In the genomic region with DNA sequence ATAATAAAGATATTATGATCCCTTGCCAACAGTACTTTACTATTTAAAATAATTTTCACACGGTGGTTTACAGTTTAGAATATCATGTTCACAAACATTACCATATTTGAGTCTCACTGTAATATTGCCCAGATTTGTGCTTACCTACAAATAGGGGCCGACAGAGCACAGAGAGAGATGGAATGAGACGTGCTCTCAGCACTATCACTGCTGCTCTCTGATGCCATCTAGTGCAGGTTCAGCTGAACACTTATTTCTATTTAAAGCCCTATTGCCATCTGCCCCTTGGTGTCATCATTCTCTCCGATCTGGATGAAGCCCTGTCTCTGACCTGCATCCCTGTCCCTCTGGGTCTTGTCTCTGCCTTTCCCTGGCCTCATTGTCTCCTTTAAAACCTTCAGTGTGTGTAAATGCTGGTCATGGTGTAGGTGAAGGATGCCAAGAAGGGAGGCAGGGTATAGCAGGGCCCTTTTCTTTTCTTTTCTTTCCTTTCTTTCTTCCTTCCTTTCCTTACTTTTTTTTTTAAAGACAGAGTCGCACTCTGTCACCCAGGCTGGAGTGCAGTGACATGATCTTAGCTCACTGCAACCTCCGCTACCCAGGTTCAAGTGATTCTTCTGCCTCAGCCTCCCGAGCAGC, we compare ENCODE assay signal across 8 cellular contexts. TPM values are rescaled to one million over a fixed set of nuclear protein-coding genes. Genes with fewer than 3 reads are reported as not detected.
DNase-seq lines count a peak whose midpoint lies in the region; ATAC-seq and TF ChIP-seq lines count a peak whose summit lies in the region.

No MANE protein-coding gene starts in this region.

- no peaks in the 10 kb centered on the region for H3K4me1 ChIP-seq in HAP-1

- TF ChIP-seq CTCF in brain (conservative IDR thresholded peaks at IDR 0.05) = peak; percentile 86 to 87

- H3K36me3 Mint-ChIP-seq in brain = no peaks in the 10 kb centered on the region

- H3K9me3 Mint-ChIP-seq in brain = no peaks in the 10 kb centered on the region

- no peak for ATAC-seq in HG03025 (IDR thresholded peaks at IDR 0.05; ENCODE audit: low FRiP score, unreplicated experiment)

- no peaks in the 10 kb centered on the region for H3K9me3 ChIP-seq in HAP-1

- peak overlapping the region in 4 of 5 experiments; percentile 33 to 80 (median 78) for H3K27ac Mint-ChIP-seq in brain

- DNase-seq in DMS153 treated with DMSO at 0.1 percent for 48 hours (lab: John Stamatoyannopoulos, UW; ENCODE audit: unreplicated experiment) (peak; percentile 92), HAP-1 (ENCODE audit: low spot score in 2 of 2) (peak; percentile 73 to 78), NCI-H2081 treated with DMSO at 0.1 percent for 48 hours (lab: John Stamatoyannopoulos, UW) (peak; percentile 74), T-helper 9 cell (peak; percentile 36), iPS-NIHi7 (ENCODE audit: extremely low spot score) (peak; percentile 72)
- DNase-seq in stimulated activated CD4-positive, alpha-beta T cell treated with anti-CD3 and anti-CD28 coated beads, Interleukin-4, amount 100 ng/mL, for 1 hour = peak; percentile 51

- H3K4me3 ChIP-seq in HAP-1 = no peak overlapping the region

- peaks cover 21% of the 10 kb centered on the region for H3K4me1 Mint-ChIP-seq in brain

- H3K36me3 ChIP-seq in HAP-1 (replicated peaks) = no peaks in the 10 kb centered on the region

- peak overlapping the region; percentile 51 to 77 (median 61) for H3K4me3 Mint-ChIP-seq in brain

- H3K27me3 ChIP-seq in HAP-1 (ENCODE audit: low read depth) = no peaks in the 10 kb centered on the region; the same call in 1 of the 2 replicates

- in situ Hi-C loops in HAP-1 (cut with MboI; ENCODE audit: low sequenced_read_pairs) = no loop called here

- peaks cover 7% of the 10 kb centered on the region for H3K27me3 Mint-ChIP-seq in brain

RNA-seq across cellular contexts. Expression of a gene that starts 6.9 kb away (rescaled TPM):
- polyA plus RNA-seq in brain (ENCODE audit: insufficient read depth, low read depth, low replicate concordance) = 11.5 TPM

RNA-seq across cellular contexts. Expression of a gene that starts 11.1 kb away (rescaled TPM):
- polyA plus RNA-seq in brain (ENCODE audit: insufficient read depth, low read depth, low replicate concordance) = 69.6 TPM

RNA-seq across cellular contexts. Expression of a gene that starts 16.6 kb away (rescaled TPM):
- 133 TPM for polyA plus RNA-seq in brain (ENCODE audit: insufficient read depth, low read depth, low replicate concordance)

RNA-seq across cellular contexts. Expression of a gene that starts 28.6 kb away (rescaled TPM):
- polyA plus RNA-seq in brain (ENCODE audit: insufficient read depth, low read depth, low replicate concordance) = not detected

RNA-seq across cellular contexts. Expression of a gene that starts 33.8 kb away (rescaled TPM):
- polyA plus RNA-seq in brain (ENCODE audit: insufficient read depth, low read depth, low replicate concordance) = 81.5 TPM

Comparison
In these comparisons a context has a peak if more than half of its experiments do, and no peak if none do; other contexts are left out.
1. DNase-seq: peak in every context shown above with its lines; median percentile 92 in DMS153 treated with DMSO at 0.1 percent for 48 hours; 76 in HAP-1; 74 in NCI-H2081 treated with DMSO at 0.1 percent for 48 hours; 72 in iPS-NIHi7; 51 in stimulated activated CD4-positive, alpha-beta T cell treated with anti-CD3 and anti-CD28 coated beads, Interleukin-4, amount 100 ng/mL, for 1 hour; 36 in T-helper 9 cell.